ENCODE assay signal across 19 cellular contexts in genomic region chr21:21085206-21085605, GRCh38.
"Had no signal": no experiment of that assay in that cellular context is flagged by ENCODE, and none has a peak within 500 bp of the region (broad histone marks: within the 10 kb centered on the region; RNA-seq: fewer than 3 reads in every experiment).

No MANE protein-coding gene starts in this region.

- H3K27ac ChIP-seq: colonic mucosa, esophagus muscularis mucosa, skin epidermis, suprapubic skin had no signal

- DNase-seq: activated CD4-positive, alpha-beta T cell treated with anti-CD3 and anti-CD28 coated beads for 36 hours; activated CD8-positive, alpha-beta T cell treated with anti-CD3 and anti-CD28 coated beads for 36 hours; activated gamma-delta T cell; activated T-cell treated with anti-CD3 and anti-CD28 coated beads, Interleukin-2, amount 50 U/mL, for 72 hours; colonic mucosa; effector CD4-positive, alpha-beta T cell; kidney; left ventricle myocardium superior; mesenchymal stem cell; occipital lobe; right cardiac atrium; stimulated activated CD4-positive, alpha-beta T cell treated with anti-CD3 and anti-CD28 coated beads, Interleukin-4, amount 100 ng/mL, for 24 hours; stimulated activated naive CD4-positive, alpha-beta T cell treated with Interleukin-2 at 50 U/mL for 16 hours had no signal

- H3K4me3 Mint-ChIP-seq: activated CD4-positive, alpha-beta T cell treated with anti-CD3 and anti-CD28 coated beads for 36 hours; activated CD8-positive, alpha-beta T cell treated with anti-CD3 and anti-CD28 coated beads for 36 hours; activated T-cell treated with anti-CD3 and anti-CD28 coated beads, Interleukin-2, amount 50 U/mL, for 72 hours; natural killer cell treated with Interleukin-12 subunit alpha and Interleukin-12 subunit beta and Interleukin-15 and Interleukin-18, amount 100 ng/mL, for 72 hours had no signal

- H3K9me3 Mint-ChIP-seq: activated CD8-positive, alpha-beta T cell treated with anti-CD3 and anti-CD28 coated beads for 36 hours had no signal

- ATAC-seq: activated CD4-positive, alpha-beta T cell treated with anti-CD3 and anti-CD28 coated beads for 36 hours; activated CD8-positive, alpha-beta T cell treated with anti-CD3 and anti-CD28 coated beads for 36 hours; activated naive CD4-positive, alpha-beta T cell treated with anti-CD3 and anti-CD28 coated beads, Interleukin-2, amount 50 U/mL, for 72 hours; activated T-cell treated with anti-CD3 and anti-CD28 coated beads, Interleukin-2, amount 50 U/mL, for 72 hours; left ventricle myocardium superior; natural killer cell treated with Interleukin-12 subunit alpha and Interleukin-12 subunit beta and Interleukin-15 and Interleukin-18, amount 100 ng/mL, for 72 hours; right cardiac atrium had no signal

- H3K9me3 ChIP-seq: colonic mucosa, esophagus muscularis mucosa, suprapubic skin had no signal

- H3K27me3 ChIP-seq: colonic mucosa, esophagus muscularis mucosa, suprapubic skin had no signal

- H3K36me3 ChIP-seq: colonic mucosa, esophagus muscularis mucosa, suprapubic skin had no signal

- H3K4me1 Mint-ChIP-seq: activated CD4-positive, alpha-beta T cell treated with anti-CD3 and anti-CD28 coated beads for 36 hours had no signal

- H3K4me1 ChIP-seq: colonic mucosa, esophagus muscularis mucosa, suprapubic skin had no signal

- H3K4me3 ChIP-seq: colonic mucosa, esophagus muscularis mucosa, skin epidermis, suprapubic skin had no signal

- H3K36me3 Mint-ChIP-seq: activated naive CD4-positive, alpha-beta T cell treated with anti-CD3 and anti-CD28 coated beads, Interleukin-2, amount 50 U/mL, for 72 hours had no signal

- H3K27me3 Mint-ChIP-seq: activated CD4-positive, alpha-beta T cell treated with anti-CD3 and anti-CD28 coated beads for 36 hours; activated CD8-positive, alpha-beta T cell treated with anti-CD3 and anti-CD28 coated beads for 36 hours; natural killer cell treated with Interleukin-12 subunit alpha and Interleukin-12 subunit beta and Interleukin-15 and Interleukin-18, amount 100 ng/mL, for 72 hours; progenitor cell of endocrine pancreas had no signal

- H3K27ac Mint-ChIP-seq: activated CD4-positive, alpha-beta T cell treated with anti-CD3 and anti-CD28 coated beads for 36 hours; activated CD8-positive, alpha-beta T cell treated with anti-CD3 and anti-CD28 coated beads for 36 hours; activated naive CD4-positive, alpha-beta T cell treated with anti-CD3 and anti-CD28 coated beads, Interleukin-2, amount 50 U/mL, for 72 hours; activated T-cell treated with anti-CD3 and anti-CD28 coated beads, Interleukin-2, amount 50 U/mL, for 72 hours; natural killer cell treated with Interleukin-12 subunit alpha and Interleukin-12 subunit beta and Interleukin-15 and Interleukin-18, amount 100 ng/mL, for 72 hours; progenitor cell of endocrine pancreas had no signal
